Comparison of ENCODE assay signal across 17 cellular contexts in genomic region chrX:13266641-13267420, GRCh38. TPM values are rescaled to one million over a fixed set of nuclear protein-coding genes. Genes with fewer than 3 reads are reported as not detected.
DNase-seq lines count a peak whose midpoint lies in the region; ATAC-seq, FAIRE-seq and TF ChIP-seq lines count a peak whose summit lies in the region.
"Had no signal": no experiment of that assay in that cellular context is flagged by ENCODE, and none has a peak within 500 bp of the region (broad histone marks: within the 10 kb centered on the region; RNA-seq: fewer than 3 reads in every experiment).

No MANE protein-coding gene starts in this region.

- DNase-seq in ELF-1 (ENCODE audit: low read depth, low spot score) (peak; percentile 82), GM12892 (ENCODE audit: insufficient read length) (no peak), keratinocyte (ENCODE audit: low read depth, low spot score) (peak; percentile 45), SK-N-DZ (ENCODE audit: low spot score) (no peak), GM13976 (ENCODE audit: low spot score) (no peak)
- DNase-seq in activated CD8-positive, alpha-beta T cell treated with anti-CD3 and anti-CD28 coated beads for 36 hours: no peak
- DNase-seq: Kasumi-1, kidney, NCI-H2171, OCI-M1, T-helper 17 cell, testis had no signal

- peaks cover 7% of the 10 kb centered on the region for H3K4me1 Mint-ChIP-seq in activated T-helper 17 cell treated with anti-CD3 and anti-CD28 coated beads, Interleukin-2, amount 50 U/mL, for 72 hours
- H3K4me1 Mint-ChIP-seq in activated CD8-positive, alpha-beta T cell treated with anti-CD3 and anti-CD28 coated beads for 36 hours (ENCODE audit: low read depth): peaks cover 9% of the 10 kb centered on the region
- H3K4me1 Mint-ChIP-seq: T-helper 17 cell had no signal

- no peak for TF ChIP-seq CTCF in keratinocyte (optimal IDR thresholded peaks at IDR 0.05 in 1 of 3, IDR thresholded peaks at IDR 0.05 in 1 of 3, conservative IDR thresholded peaks at IDR 0.05 in 1 of 3; ENCODE audit: extremely low read depth in 1 of 3, insufficient read depth in 2 of 3, low read length in 3 of 3)
- no peak for TF ChIP-seq CTCF in activated CD8-positive, alpha-beta T cell treated with anti-CD3 and anti-CD28 coated beads for 36 hours (IDR thresholded peaks at IDR 0.05)
- no peak for TF ChIP-seq CTCF in GM13976 (IDR thresholded peaks at IDR 0.05; ENCODE audit: borderline replicate concordance, control extremely low read depth, extremely low read depth, insufficient read depth, missing control alignments)

- in situ Hi-C loops in GM13976 (cut with MboI; ENCODE audit: low sequenced_read_pairs, unreplicated experiment): loop anchor here (10.0 to 25.0 kb wide), 2 partner anchors 198 to 280 kb away; partner anchors contain the start of gene TMSB4X

- no peaks in the 10 kb centered on the region for H3K9me1 ChIP-seq in keratinocyte (ENCODE audit: control insufficient read depth, extremely low read depth, insufficient read depth, low read length)

- no peak; the same call in 1 of the 2 replicates for TF ChIP-seq POLR2A in GM12892 (IDR thresholded peaks at IDR 0.05; ENCODE audit: low read depth, low read length)

- peak; percentile 91 for ATAC-seq in activated T-helper 17 cell treated with anti-CD3 and anti-CD28 coated beads, Interleukin-2, amount 50 U/mL, for 72 hours (replicated peaks)
- no peak for ATAC-seq in activated CD8-positive, alpha-beta T cell treated with anti-CD3 and anti-CD28 coated beads for 36 hours
- ATAC-seq: T-helper 17 cell had no signal

- no peaks in the 10 kb centered on the region for H3K36me3 ChIP-seq in keratinocyte (ENCODE audit: control insufficient read depth in 2 of 2, extremely low read depth in 1 of 2, insufficient read depth in 2 of 2, low read length in 2 of 2)

- dilution Hi-C loops in keratinocyte (cut with MboI; ENCODE audit: extremely low pct_ligation_motif_present, low sequenced_read_pairs): no loop called here

- H2AFZ ChIP-seq in keratinocyte (ENCODE audit: control insufficient read depth, low read length): no peak overlapping the region

- no peaks in the 10 kb centered on the region for H3K9me3 ChIP-seq in keratinocyte (ENCODE audit: control insufficient read depth, low read depth, low read length)
- H3K9me3 ChIP-seq: testis had no signal

- intact Hi-C loops in activated CD8-positive, alpha-beta T cell treated with anti-CD3 and anti-CD28 coated beads for 36 hours (cut with micrococcal nuclease): no loop called here

- H3K36me3 Mint-ChIP-seq in activated T-helper 17 cell treated with anti-CD3 and anti-CD28 coated beads, Interleukin-2, amount 50 U/mL, for 72 hours (ENCODE audit: low read depth): no peaks in the 10 kb centered on the region
- H3K36me3 Mint-ChIP-seq in activated CD8-positive, alpha-beta T cell treated with anti-CD3 and anti-CD28 coated beads for 36 hours (ENCODE audit: low read depth): no peaks in the 10 kb centered on the region

- no peak overlapping the region for H3K4me3 Mint-ChIP-seq in activated T-helper 17 cell treated with anti-CD3 and anti-CD28 coated beads, Interleukin-2, amount 50 U/mL, for 72 hours
- no peak overlapping the region for H3K4me3 Mint-ChIP-seq in activated CD8-positive, alpha-beta T cell treated with anti-CD3 and anti-CD28 coated beads for 36 hours
- H3K4me3 Mint-ChIP-seq: T-helper 17 cell had no signal

- CTCF ChIA-PET in activated CD8-positive, alpha-beta T cell treated with anti-CD3 and anti-CD28 coated beads for 36 hours (lab: Charles Lee): no interaction called here

- no peaks in the 10 kb centered on the region for H3K27me3 ChIP-seq in keratinocyte (ENCODE audit: control insufficient read depth, extremely low read depth, insufficient read depth, low read length)
- H3K27me3 ChIP-seq: testis had no signal

- POLR2A ChIA-PET in activated CD8-positive, alpha-beta T cell treated with anti-CD3 and anti-CD28 coated beads for 36 hours (lab: Charles Lee): no interaction called here

- FAIRE-seq in GM12892 (lab: Jason Lieb, UNC) (peak; percentile 98), keratinocyte (lab: Jason Lieb, UNC) (peak; percentile 41)
- FAIRE-seq: frontal cortex, kidney had no signal

- H3K9me3 Mint-ChIP-seq in activated T-helper 17 cell treated with anti-CD3 and anti-CD28 coated beads, Interleukin-2, amount 50 U/mL, for 72 hours: no peaks in the 10 kb centered on the region
- H3K9me3 Mint-ChIP-seq in activated CD8-positive, alpha-beta T cell treated with anti-CD3 and anti-CD28 coated beads for 36 hours: no peaks in the 10 kb centered on the region

- H3K27ac ChIP-seq in keratinocyte (ENCODE audit: control insufficient read depth, insufficient read depth, low read length): peak overlapping the region; percentile 39
- H3K27ac ChIP-seq: testis had no signal

- no peaks in the 10 kb centered on the region for H4K20me1 ChIP-seq in keratinocyte (ENCODE audit: control insufficient read depth, extremely low read depth, insufficient read depth, low read length)

- H3K9ac ChIP-seq in keratinocyte (ENCODE audit: control insufficient read depth, extremely low read depth, insufficient read depth, low read length): no peak overlapping the region

- no peak overlapping the region for H3K27ac Mint-ChIP-seq in activated T-helper 17 cell treated with anti-CD3 and anti-CD28 coated beads, Interleukin-2, amount 50 U/mL, for 72 hours
- H3K27ac Mint-ChIP-seq in activated CD8-positive, alpha-beta T cell treated with anti-CD3 and anti-CD28 coated beads for 36 hours: no peak overlapping the region
- H3K27ac Mint-ChIP-seq: T-helper 17 cell had no signal

- no peaks in the 10 kb centered on the region for H3K27me3 Mint-ChIP-seq in activated T-helper 17 cell treated with anti-CD3 and anti-CD28 coated beads, Interleukin-2, amount 50 U/mL, for 72 hours
- H3K27me3 Mint-ChIP-seq in activated CD8-positive, alpha-beta T cell treated with anti-CD3 and anti-CD28 coated beads for 36 hours: no peaks in the 10 kb centered on the region
- H3K27me3 Mint-ChIP-seq: T-helper 17 cell had no signal

- H3K4me1 ChIP-seq in keratinocyte (ENCODE audit: control insufficient read depth, extremely low read depth, insufficient read depth, low read length): peaks cover 4% of the 10 kb centered on the region
- H3K4me1 ChIP-seq: testis had no signal

- H3K79me2 ChIP-seq in keratinocyte (ENCODE audit: control insufficient read depth, insufficient read depth, low read length): no peaks in the 10 kb centered on the region

- no peak overlapping the region for H3K4me3 ChIP-seq in keratinocyte (ENCODE audit: control insufficient read depth in 2 of 3, extremely low read depth in 1 of 3, insufficient read depth in 2 of 3, low read depth in 1 of 3, low read length in 3 of 3)
- H3K4me3 ChIP-seq: testis had no signal

- peak overlapping the region; percentile 41 for H3K4me2 ChIP-seq in keratinocyte (ENCODE audit: control insufficient read depth, extremely low read depth, insufficient read depth, low read depth, low read length)

RNA-seq across cellular contexts. Expression of gene ATXN3L, which starts 53.0 kb away (rescaled TPM):
- polyA plus RNA-seq in GM12892 (2012; ENCODE audit: missing spikeins): 1.1 TPM
- not detected for total RNA-seq in activated T-helper 17 cell treated with anti-CD3 and anti-CD28 coated beads, Interleukin-2, amount 50 U/mL, for 72 hours
- not detected in 3 replicates for polyA plus RNA-seq in keratinocyte
- not detected for polyA plus RNA-seq in keratinocyte (2011; ENCODE audit: low read depth)
- polyA plus RNA-seq in keratinocyte (2011; cell fraction: cytosol; rRNA removed): not detected in 2 replicates
- polyA plus RNA-seq in keratinocyte (2011; cell fraction: nucleus; rRNA removed): not detected in 2 replicates
- polyA plus RNA-seq in keratinocyte (2012; ENCODE audit: low replicate concordance): not detected in 2 replicates
- not detected in 3 replicates for polyA minus RNA-seq in keratinocyte
- polyA minus RNA-seq in keratinocyte (2011; cell fraction: cytosol; rRNA and poly(A)+ RNA removed): not detected
- not detected in 2 replicates for polyA minus RNA-seq in keratinocyte (2011; cell fraction: nucleus; rRNA and poly(A)+ RNA removed)
- total RNA-seq in activated CD8-positive, alpha-beta T cell treated with anti-CD3 and anti-CD28 coated beads for 36 hours: not detected
- polyA plus RNA-seq in SK-N-DZ (2014; cell fraction: cytosol; rRNA removed): not detected in 2 replicates
- polyA plus RNA-seq in SK-N-DZ (2014; cell fraction: nucleus; rRNA removed): not detected in 2 replicates
- total RNA-seq: activated CD8-positive, alpha-beta memory T cell treated with anti-CD3 and anti-CD28 coated beads for 36 hours; frontal cortex; kidney; renal cortical epithelial cell; T-helper 17 cell had no signal
- polyA plus RNA-seq: adipose tissue had no signal

Comparison
In these comparisons a context has a peak if more than half of its experiments do, and no peak if none do; other contexts are left out.
1. DNase-seq: peak in ELF-1 (single experiment) and keratinocyte (single experiment); none in GM12892 (single experiment), activated CD8-positive, alpha-beta T cell treated with anti-CD3 and anti-CD28 coated beads for 36 hours (single experiment), SK-N-DZ (single experiment) and GM13976 (single experiment).